ENCODE assay signal across 1 cellular context in genomic region chr15:70856884-70857546, GRCh38.
TF ChIP-seq lines count a peak whose summit lies in the region.

No MANE protein-coding gene starts in this region.

TF ChIP-seq in GM23338, 12 proteins besides CTCF, POLR2A, EP300 and RAD21 (continued from another document):
- no peak for TF ChIP-seq ZNF462 (CRISPR knock-in tag; IDR thresholded peaks at IDR 0.05)
- no peak for TF ChIP-seq CREB1 (CRISPR knock-in tag; IDR thresholded peaks at IDR 0.05; ENCODE audit: low read depth)
- TF ChIP-seq ETS1 (IDR thresholded peaks at IDR 0.05), result no peak
